ENCODE assay signal across 11 cellular contexts in genomic region chr2:233387225-233387624, GRCh38. TPM values are rescaled to one million over a fixed set of nuclear protein-coding genes. Genes with fewer than 3 reads are reported as not detected.
DNase-seq lines count a peak whose midpoint lies in the region; ATAC-seq and TF ChIP-seq lines count a peak whose summit lies in the region.
"Had no signal": no experiment of that assay in that cellular context is flagged by ENCODE, and none has a peak within 500 bp of the region (broad histone marks: within the 10 kb centered on the region; RNA-seq: fewer than 3 reads in every experiment).

No MANE protein-coding gene starts in this region.

- H3K36me3 Mint-ChIP-seq in activated B cell treated with CpG ODN at 0.5 μM for 24 hours (ENCODE audit: low read depth), result peaks cover 47% of the 10 kb centered on the region
- H3K36me3 Mint-ChIP-seq in activated T-cell treated with anti-CD3 and anti-CD28 coated beads, Interleukin-2, amount 50 U/mL, for 4 hours (ENCODE audit: insufficient read depth), result peaks cover 8% of the 10 kb centered on the region

- H3K4me2 ChIP-seq in BLaER1 treated with 17β-estradiol and CSF1 and Interleukin-3, amounts not matched to agents 10 nM and 100 nM, result peak overlapping the region; percentile 73 to 97 (median 91); a peak in 21 of 22 replicates

- DNase-seq in activated B cell treated with CpG ODN at 0.5 μM for 24 hours (no peak), cardiac muscle cell (ENCODE audit: low read depth in 1 of 2, low spot score in 1 of 2) (peak in 1 of 2 donors; percentile 16)
- no peak for DNase-seq in stimulated activated CD4-positive, alpha-beta T cell treated with anti-CD3 and anti-CD28 coated beads, Interleukin-2, amount 100 ng/mL, for 24 hours
- DNase-seq in activated T-cell treated with anti-CD3 and anti-CD28 coated beads, Interleukin-2, amount 50 U/mL, for 4 hours, result no peak
- no peak for DNase-seq in activated CD4-positive, alpha-beta T cell treated with anti-CD3 and anti-CD28 coated beads for 4 hours
- DNase-seq: activated gamma-delta T cell, Calu3, NCI-H510A had no signal

- peak overlapping the region in 2 of 10 experiments; percentile 43 to 44; a peak in 2 of 20 replicates for H3K4me3 ChIP-seq in BLaER1 treated with 17β-estradiol and CSF1 and Interleukin-3, amounts not matched to agents 10 nM and 100 nM
- H3K4me3 ChIP-seq in cardiac muscle cell (no peak overlapping the region), rectal smooth muscle tissue (ENCODE audit: low read length) (peak overlapping the region; percentile 47)

- H3K4me3 Mint-ChIP-seq in activated B cell treated with CpG ODN at 0.5 μM for 24 hours, result no peak overlapping the region
- no peak overlapping the region for H3K4me3 Mint-ChIP-seq in activated T-cell treated with anti-CD3 and anti-CD28 coated beads, Interleukin-2, amount 50 U/mL, for 4 hours

- peak overlapping the region in 7 of 11 experiments; percentile 3 to 70 (median 63); a peak in 8 of 22 replicates for H3K9ac ChIP-seq in BLaER1 treated with 17β-estradiol and CSF1 and Interleukin-3, amounts not matched to agents 10 nM and 100 nM
- H3K9ac ChIP-seq in rectal smooth muscle tissue (ENCODE audit: low read length), result no peak overlapping the region

- H3K4me1 ChIP-seq in BLaER1 treated with 17β-estradiol and CSF1 and Interleukin-3, amounts not matched to agents 10 nM and 100 nM, result peaks cover 57 to 81% (median 62%) of the 10 kb centered on the region in 10 experiments
- H3K4me1 ChIP-seq in cardiac muscle cell (ENCODE audit: low read depth), result peaks cover 50% of the 10 kb centered on the region
- H3K4me1 ChIP-seq in rectal smooth muscle tissue (ENCODE audit: control insufficient read depth, insufficient read depth, low read length), result peaks cover 29% of the 10 kb centered on the region

- POLR2A ChIA-PET in activated B cell treated with CpG ODN at 0.5 μM for 24 hours (lab: Charles Lee), result interaction anchor here (6.5 kb wide), 1 partner anchor 32 kb away, joined by 60 read pairs; the partner anchor contains the start of gene DGKD

- H3K4me1 Mint-ChIP-seq in activated B cell treated with CpG ODN at 0.5 μM for 24 hours, result peaks cover 68% of the 10 kb centered on the region
- H3K4me1 Mint-ChIP-seq in activated T-cell treated with anti-CD3 and anti-CD28 coated beads, Interleukin-2, amount 50 U/mL, for 4 hours (ENCODE audit: low read depth), result peaks cover 63% of the 10 kb centered on the region

- peaks cover 54 to 100% (median 99%) of the 10 kb centered on the region in 11 experiments; a peak in 21 of 22 replicates for H4K20me1 ChIP-seq in BLaER1 treated with 17β-estradiol and CSF1 and Interleukin-3, amounts not matched to agents 10 nM and 100 nM

- H3K9me3 Mint-ChIP-seq in activated B cell treated with CpG ODN at 0.5 μM for 24 hours, result no peaks in the 10 kb centered on the region
- H3K9me3 Mint-ChIP-seq in activated T-cell treated with anti-CD3 and anti-CD28 coated beads, Interleukin-2, amount 50 U/mL, for 4 hours, result no peaks in the 10 kb centered on the region

- peaks cover 37 to 91% (median 72%) of the 10 kb centered on the region in 11 experiments for H3K36me3 ChIP-seq in BLaER1 treated with 17β-estradiol and CSF1 and Interleukin-3, amounts not matched to agents 10 nM and 100 nM
- H3K36me3 ChIP-seq in cardiac muscle cell (peaks cover 4% of the 10 kb centered on the region), rectal smooth muscle tissue (ENCODE audit: control insufficient read depth, insufficient read depth, low read length) (no peaks in the 10 kb centered on the region)

- ATAC-seq in activated B cell treated with CpG ODN at 0.5 μM for 24 hours (ENCODE audit: low read depth), result no peak
- ATAC-seq in GM21447 (IDR thresholded peaks at IDR 0.05; ENCODE audit: unreplicated experiment), result no peak
- ATAC-seq in activated T-cell treated with anti-CD3 and anti-CD28 coated beads, Interleukin-2, amount 50 U/mL, for 4 hours, result no peak

- peak overlapping the region in 6 of 11 experiments; percentile 2 to 75 (median 48); a peak in 8 of 22 replicates for H3K27ac ChIP-seq in BLaER1 treated with 17β-estradiol and CSF1 and Interleukin-3, amounts not matched to agents 10 nM and 100 nM
- H3K27ac ChIP-seq in cardiac muscle cell, result peak overlapping the region; percentile 88
- H3K27ac ChIP-seq in rectal smooth muscle tissue (ENCODE audit: low read depth, low read length), result peak overlapping the region; percentile 94

- CTCF ChIA-PET in activated B cell treated with CpG ODN at 0.5 μM for 24 hours (lab: Charles Lee), result interaction anchor here (1.4 kb wide), 2 partner anchors 18 to 56 kb away, joined by 3 to 4 read pairs; no protein-coding TSS in a partner anchor

- H3K27me3 ChIP-seq in BLaER1 treated with 17β-estradiol and CSF1 and Interleukin-3, amounts not matched to agents 10 nM and 100 nM, result no peaks in the 10 kb centered on the region
- H3K27me3 ChIP-seq in cardiac muscle cell (no peaks in the 10 kb centered on the region), rectal smooth muscle tissue (ENCODE audit: control insufficient read depth, insufficient read depth, low read length) (no peaks in the 10 kb centered on the region)

- H3K27ac Mint-ChIP-seq in activated B cell treated with CpG ODN at 0.5 μM for 24 hours, result peak overlapping the region; percentile 95

- peaks cover 0 to 11% (median 0%) of the 10 kb centered on the region in 11 experiments; a peak in 6 of 22 replicates for H3K9me3 ChIP-seq in BLaER1 treated with 17β-estradiol and CSF1 and Interleukin-3, amounts not matched to agents 10 nM and 100 nM (replicated peaks in 1 of 11)
- no peaks in the 10 kb centered on the region for H3K9me3 ChIP-seq in cardiac muscle cell (ENCODE audit: low read depth)

- no peaks in the 10 kb centered on the region for H3K27me3 Mint-ChIP-seq in activated B cell treated with CpG ODN at 0.5 μM for 24 hours
- no peaks in the 10 kb centered on the region for H3K27me3 Mint-ChIP-seq in activated T-cell treated with anti-CD3 and anti-CD28 coated beads, Interleukin-2, amount 50 U/mL, for 4 hours (ENCODE audit: low read depth)

- TF ChIP-seq CTCF in activated B cell treated with CpG ODN at 0.5 μM for 24 hours (IDR thresholded peaks at IDR 0.05), result no peak
- no peak for TF ChIP-seq CTCF in cardiac muscle cell (IDR thresholded peaks at IDR 0.05; ENCODE audit: low read depth, low read length)

- intact Hi-C loops in activated B cell treated with CpG ODN at 0.5 μM for 24 hours (cut with micrococcal nuclease), result loop anchor here (10.0 kb wide), 2 partner anchors 322 to 532 kb away; partner anchors contain the start of gene INPP5D

RNA-seq across cellular contexts. Expression of gene DGKD, which starts 32.9 kb away (rescaled TPM):
- total RNA-seq in activated B cell treated with CpG ODN at 0.5 μM for 24 hours (140 and 188 TPM in 2 replicates), cardiac muscle cell (21.3 and 40.0 TPM in 2 replicates)
- 21.0 and 44.5 TPM in 2 replicates for polyA plus RNA-seq in cardiac muscle cell
- 10 to 100 TPM; 38.8 to 44.9 (median 39.3) TPM for total RNA-seq in activated T-cell treated with anti-CD3 and anti-CD28 coated beads, Interleukin-2, amount 50 U/mL, for 4 hours
